Comparison of ENCODE assay signal across 10 cellular contexts in genomic region chr13:47594833-47595232, GRCh38.
DNase-seq lines count a peak whose midpoint lies in the region; ATAC-seq and TF ChIP-seq lines count a peak whose summit lies in the region.
"Had no signal": no experiment of that assay in that cellular context is flagged by ENCODE, and none has a peak within 500 bp of the region (broad histone marks: within the 10 kb centered on the region; RNA-seq: fewer than 3 reads in every experiment).

No MANE protein-coding gene starts in this region.

- POLR2A ChIA-PET in activated CD8-positive, alpha-beta T cell treated with anti-CD3 and anti-CD28 coated beads for 36 hours (lab: Charles Lee), result no interaction called here
- POLR2A ChIA-PET in activated CD8-positive, alpha-beta T cell treated with anti-CD3 and anti-CD28 coated beads, Interleukin-2, amount 10 ng/mL, durations not matched to agents 7 days and 5 days (lab: Charles Lee), result interaction anchor here (0.6 kb wide), 1 partner anchor 236 kb away, joined by 3 read pairs; no protein-coding TSS in a partner anchor
- POLR2A ChIA-PET in WTC11 (lab: Charles Lee), result no interaction called here

- H3K9me3 Mint-ChIP-seq in activated CD8-positive, alpha-beta T cell treated with anti-CD3 and anti-CD28 coated beads for 36 hours, result peaks cover 5% of the 10 kb centered on the region
- H3K9me3 Mint-ChIP-seq in activated CD8-positive, alpha-beta T cell treated with anti-CD3 and anti-CD28 coated beads, Interleukin-2, amount 10 ng/mL, durations not matched to agents 7 days and 5 days (ENCODE audit: insufficient read depth), result no peaks in the 10 kb centered on the region
- H3K9me3 Mint-ChIP-seq in WTC11, result peaks cover 51% of the 10 kb centered on the region

- no peak for ATAC-seq in activated CD8-positive, alpha-beta T cell treated with anti-CD3 and anti-CD28 coated beads for 36 hours
- no peak for ATAC-seq in activated CD8-positive, alpha-beta T cell treated with anti-CD3 and anti-CD28 coated beads, Interleukin-2, amount 10 ng/mL, durations not matched to agents 7 days and 5 days
- ATAC-seq in WTC11 (peak; percentile 84), HG03175 (IDR thresholded peaks at IDR 0.05; ENCODE audit: unreplicated experiment) (no peak), GM18517 (IDR thresholded peaks at IDR 0.05; ENCODE audit: unreplicated experiment) (no peak)
- ATAC-seq: sciatic nerve had no signal

- H3K4me3 Mint-ChIP-seq in activated CD8-positive, alpha-beta T cell treated with anti-CD3 and anti-CD28 coated beads for 36 hours, result no peak overlapping the region
- H3K4me3 Mint-ChIP-seq in activated CD8-positive, alpha-beta T cell treated with anti-CD3 and anti-CD28 coated beads, Interleukin-2, amount 10 ng/mL, durations not matched to agents 7 days and 5 days, result no peak overlapping the region
- no peak overlapping the region for H3K4me3 Mint-ChIP-seq in WTC11
- H3K4me3 Mint-ChIP-seq: brain had no signal

- DNase-seq in activated CD8-positive, alpha-beta T cell treated with anti-CD3 and anti-CD28 coated beads for 36 hours, result peak; percentile 7
- no peak for DNase-seq in activated CD8-positive, alpha-beta T cell treated with anti-CD3 and anti-CD28 coated beads, Interleukin-2, amount 10 ng/mL, durations not matched to agents 7 days and 5 days
- peak; percentile 12 for DNase-seq in M059J (ENCODE audit: low read depth)
- DNase-seq in WTC11 (ENCODE audit: low spot score), result no peak
- DNase-seq in retinal pigment epithelial cell (ENCODE audit: low read depth), result no peak
- no peak for DNase-seq in NCI-H446 treated with DMSO at 0.1 percent for 48 hours (lab: John Stamatoyannopoulos, UW)

- H3K4me1 Mint-ChIP-seq in activated CD8-positive, alpha-beta T cell treated with anti-CD3 and anti-CD28 coated beads for 36 hours (ENCODE audit: low read depth), result no peaks in the 10 kb centered on the region
- no peaks in the 10 kb centered on the region for H3K4me1 Mint-ChIP-seq in activated CD8-positive, alpha-beta T cell treated with anti-CD3 and anti-CD28 coated beads, Interleukin-2, amount 10 ng/mL, durations not matched to agents 7 days and 5 days (ENCODE audit: low read depth)
- H3K4me1 Mint-ChIP-seq in WTC11, result no peaks in the 10 kb centered on the region
- H3K4me1 Mint-ChIP-seq: brain had no signal

- no peaks in the 10 kb centered on the region for H3K27me3 Mint-ChIP-seq in activated CD8-positive, alpha-beta T cell treated with anti-CD3 and anti-CD28 coated beads for 36 hours
- H3K27me3 Mint-ChIP-seq in activated CD8-positive, alpha-beta T cell treated with anti-CD3 and anti-CD28 coated beads, Interleukin-2, amount 10 ng/mL, durations not matched to agents 7 days and 5 days (ENCODE audit: low read depth), result no peaks in the 10 kb centered on the region
- H3K27me3 Mint-ChIP-seq in WTC11 (ENCODE audit: low read depth), result no peaks in the 10 kb centered on the region

- TF ChIP-seq CTCF in activated CD8-positive, alpha-beta T cell treated with anti-CD3 and anti-CD28 coated beads for 36 hours (IDR thresholded peaks at IDR 0.05), result no peak
- TF ChIP-seq CTCF in WTC11 (IDR thresholded peaks at IDR 0.05) (no peak), retinal pigment epithelial cell (conservative IDR thresholded peaks at IDR 0.05; ENCODE audit: low read depth, low read length) (peak; percentile 19)

- no peak overlapping the region for H3K4me3 ChIP-seq in retinal pigment epithelial cell (ENCODE audit: low read length)

- no peaks in the 10 kb centered on the region for H3K36me3 Mint-ChIP-seq in activated CD8-positive, alpha-beta T cell treated with anti-CD3 and anti-CD28 coated beads for 36 hours (ENCODE audit: low read depth)
- no peaks in the 10 kb centered on the region for H3K36me3 Mint-ChIP-seq in activated CD8-positive, alpha-beta T cell treated with anti-CD3 and anti-CD28 coated beads, Interleukin-2, amount 10 ng/mL, durations not matched to agents 7 days and 5 days (ENCODE audit: low read depth)
- H3K36me3 Mint-ChIP-seq in WTC11, result peaks cover 26% of the 10 kb centered on the region
- H3K36me3 Mint-ChIP-seq: brain had no signal

- H3K27ac Mint-ChIP-seq in activated CD8-positive, alpha-beta T cell treated with anti-CD3 and anti-CD28 coated beads for 36 hours, result no peak overlapping the region
- H3K27ac Mint-ChIP-seq in activated CD8-positive, alpha-beta T cell treated with anti-CD3 and anti-CD28 coated beads, Interleukin-2, amount 10 ng/mL, durations not matched to agents 7 days and 5 days, result no peak overlapping the region
- H3K27ac Mint-ChIP-seq in WTC11, result no peak overlapping the region
- H3K27ac Mint-ChIP-seq: brain had no signal

- CTCF ChIA-PET in activated CD8-positive, alpha-beta T cell treated with anti-CD3 and anti-CD28 coated beads for 36 hours (lab: Charles Lee), result interaction anchor here (1.0 to 1.5 kb wide), 2 partner anchors 178 to 701 kb away, joined by 3 read pairs; no protein-coding TSS in a partner anchor
- CTCF ChIA-PET in activated CD8-positive, alpha-beta T cell treated with anti-CD3 and anti-CD28 coated beads, Interleukin-2, amount 10 ng/mL, durations not matched to agents 7 days and 5 days (lab: Charles Lee), result no interaction called here
- CTCF ChIA-PET in WTC11 (lab: Charles Lee), result interaction anchor here (0.5 to 1.2 kb wide), 7 partner anchors 15 to 701 kb away, joined by 3 to 4 read pairs (median 3); no protein-coding TSS in a partner anchor

- intact Hi-C loops in activated CD8-positive, alpha-beta T cell treated with anti-CD3 and anti-CD28 coated beads for 36 hours (cut with micrococcal nuclease), result loop anchor here (10.0 kb wide), 1 partner anchor 180 kb away; no protein-coding TSS in a partner anchor

TF ChIP-seq in WTC11, 78 proteins besides CTCF, POLR2A, EP300 and RAD21 (continues in another document):
- TF ChIP-seq ERG (CRISPR knock-in tag; IDR thresholded peaks at IDR 0.05), result no peak
- TF ChIP-seq ATF2 (CRISPR knock-in tag; IDR thresholded peaks at IDR 0.05; ENCODE audit: borderline replicate concordance, low read depth), result no peak
- no peak for TF ChIP-seq RORB (CRISPR knock-in tag; IDR thresholded peaks at IDR 0.05)
- no peak for TF ChIP-seq PREB (CRISPR knock-in tag; IDR thresholded peaks at IDR 0.05; ENCODE audit: borderline replicate concordance)
- no peak for TF ChIP-seq ZNF396 (CRISPR knock-in tag; IDR thresholded peaks at IDR 0.05; ENCODE audit: borderline replicate concordance)
- no peak for TF ChIP-seq SMAD4 (CRISPR knock-in tag; IDR thresholded peaks at IDR 0.05)
- TF ChIP-seq, protein P1, sequence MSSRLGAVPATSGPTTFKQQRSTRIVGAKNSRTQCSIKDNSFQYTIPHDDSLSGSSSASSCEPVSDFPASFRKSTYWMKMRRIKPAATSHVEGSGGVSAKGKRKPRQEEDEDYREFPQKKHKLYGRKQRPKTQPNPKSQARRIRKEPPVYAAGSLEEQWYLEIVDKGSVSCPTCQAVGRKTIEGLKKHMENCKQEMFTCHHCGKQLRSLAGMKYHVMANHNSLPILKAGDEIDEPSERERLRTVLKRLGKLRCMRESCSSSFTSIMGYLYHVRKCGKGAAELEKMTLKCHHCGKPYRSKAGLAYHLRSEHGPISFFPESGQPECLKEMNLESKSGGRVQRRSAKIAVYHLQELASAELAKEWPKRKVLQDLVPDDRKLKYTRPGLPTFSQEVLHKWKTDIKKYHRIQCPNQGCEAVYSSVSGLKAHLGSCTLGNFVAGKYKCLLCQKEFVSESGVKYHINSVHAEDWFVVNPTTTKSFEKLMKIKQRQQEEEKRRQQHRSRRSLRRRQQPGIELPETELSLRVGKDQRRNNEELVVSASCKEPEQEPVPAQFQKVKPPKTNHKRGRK (CRISPR knock-in tag; IDR thresholded peaks at IDR 0.05; ENCODE audit: borderline replicate concordance), result no peak
- no peak for TF ChIP-seq TCF7 (CRISPR knock-in tag; IDR thresholded peaks at IDR 0.05; ENCODE audit: low read depth)
- no peak for TF ChIP-seq TEAD1 (CRISPR knock-in tag; IDR thresholded peaks at IDR 0.05)
- no peak for TF ChIP-seq ZNF121 (CRISPR knock-in tag; IDR thresholded peaks at IDR 0.05)
- TF ChIP-seq USF2 (CRISPR knock-in tag; IDR thresholded peaks at IDR 0.05), result no peak

Comparison
In these comparisons a context has a peak if more than half of its experiments do, and no peak if none do; other contexts are left out.
1. DNase-seq: peak in activated CD8-positive, alpha-beta T cell treated with anti-CD3 and anti-CD28 coated beads for 36 hours (single experiment) and M059J (single experiment); none in activated CD8-positive, alpha-beta T cell treated with anti-CD3 and anti-CD28 coated beads, Interleukin-2, amount 10 ng/mL, durations not matched to agents 7 days and 5 days (single experiment), WTC11 (single experiment), retinal pigment epithelial cell (single experiment) and NCI-H446 treated with DMSO at 0.1 percent for 48 hours (single experiment).